In genomic region chr12:124992874-124993567, GRCh38 we compare ENCODE assay signal across 8 cellular contexts. TPM values are rescaled to one million over a fixed set of nuclear protein-coding genes. Genes with fewer than 3 reads are reported as not detected.
DNase-seq lines count a peak whose midpoint lies in the region; ATAC-seq, FAIRE-seq and TF ChIP-seq lines count a peak whose summit lies in the region.

No MANE protein-coding gene starts in this region.

- DNase-seq in HTR-8/SVneo (ENCODE audit: insufficient read length, low spot score) (peak; percentile 64), NK-92 (lab: John Stamatoyannopoulos, UW; ENCODE audit: unreplicated experiment) (peak; percentile 6), endothelial cell (ENCODE audit: low spot score) (peak; percentile 81), natural killer cell (peak; percentile 48)
- peak; percentile 92 for DNase-seq in activated CD8-positive, alpha-beta T cell treated with anti-CD3 and anti-CD28 coated beads, Interleukin-2, amount 10 ng/mL, durations not matched to agents 7 days and 5 days

- no peak overlapping the region for H3K27ac ChIP-seq in ACC112 (ENCODE audit: low read depth, low read length)

- intact Hi-C loops in natural killer cell (cut with micrococcal nuclease): loop anchor here (2.0 kb wide), 1 partner anchor 72 kb away; the partner anchor contains the start of gene AACS

- no peak for FAIRE-seq in HTR-8/SVneo (lab: Jason Lieb, UNC)

- peaks cover 15% of the 10 kb centered on the region for H3K4me1 ChIP-seq in ACC112 (ENCODE audit: control insufficient read depth, insufficient read depth, low read length, unreplicated experiment)

- H3K4me3 ChIP-seq in ACC112 (ENCODE audit: low read depth, low read length): peak overlapping the region; percentile 79

- POLR2A ChIA-PET in activated CD8-positive, alpha-beta T cell treated with anti-CD3 and anti-CD28 coated beads, Interleukin-2, amount 10 ng/mL, durations not matched to agents 7 days and 5 days (lab: Charles Lee): interaction anchor here (0.7 to 3.4 kb wide), 4 partner anchors 47 to 78 kb away, joined by 3 to 13 read pairs (median 3); partner anchors contain the start of gene UBC

- CTCF ChIA-PET in activated CD8-positive, alpha-beta T cell treated with anti-CD3 and anti-CD28 coated beads, Interleukin-2, amount 10 ng/mL, durations not matched to agents 7 days and 5 days (lab: Charles Lee): interaction anchor here (0.7 to 3.4 kb wide), 7 partner anchors 48 to 86 kb away, joined by 3 to 21 read pairs (median 4); partner anchors contain the start of gene AACS

- H2AFZ ChIP-seq in ACC112 (ENCODE audit: low read length, unreplicated experiment): peak overlapping the region; percentile 82

- peaks cover 35% of the 10 kb centered on the region for H3K4me1 Mint-ChIP-seq in activated CD8-positive, alpha-beta T cell treated with anti-CD3 and anti-CD28 coated beads, Interleukin-2, amount 10 ng/mL, durations not matched to agents 7 days and 5 days (ENCODE audit: low read depth)
- H3K4me1 Mint-ChIP-seq in endothelial cell (ENCODE audit: unreplicated experiment): peaks cover 23% of the 10 kb centered on the region
- peaks cover 35 to 41% of the 10 kb centered on the region in 2 donors for H3K4me1 Mint-ChIP-seq in natural killer cell
- H3K4me1 Mint-ChIP-seq in stimulated activated naive CD8-positive, alpha-beta T cell treated with anti-CD3 and anti-CD28 coated beads, Interleukin-15, Interleukin-2, amounts not matched to agents 100 ng/mL and 50 ng/mL, for 24 hours (ENCODE audit: low read depth): peaks cover 38% of the 10 kb centered on the region

- peak overlapping the region; percentile 84 for H3K27ac Mint-ChIP-seq in activated CD8-positive, alpha-beta T cell treated with anti-CD3 and anti-CD28 coated beads, Interleukin-2, amount 10 ng/mL, durations not matched to agents 7 days and 5 days
- H3K27ac Mint-ChIP-seq in endothelial cell (ENCODE audit: unreplicated experiment) (peak overlapping the region; percentile 32), natural killer cell (peak overlapping the region; percentile 65 to 76)
- peak overlapping the region; percentile 61 for H3K27ac Mint-ChIP-seq in stimulated activated naive CD8-positive, alpha-beta T cell treated with anti-CD3 and anti-CD28 coated beads, Interleukin-15, Interleukin-2, amounts not matched to agents 100 ng/mL and 50 ng/mL, for 24 hours

- no peaks in the 10 kb centered on the region for H3K9me3 Mint-ChIP-seq in activated CD8-positive, alpha-beta T cell treated with anti-CD3 and anti-CD28 coated beads, Interleukin-2, amount 10 ng/mL, durations not matched to agents 7 days and 5 days (ENCODE audit: insufficient read depth)
- H3K9me3 Mint-ChIP-seq in endothelial cell (ENCODE audit: unreplicated experiment) (no peaks in the 10 kb centered on the region), natural killer cell (no peaks in the 10 kb centered on the region)
- H3K9me3 Mint-ChIP-seq in stimulated activated naive CD8-positive, alpha-beta T cell treated with anti-CD3 and anti-CD28 coated beads, Interleukin-15, Interleukin-2, amounts not matched to agents 100 ng/mL and 50 ng/mL, for 24 hours: no peaks in the 10 kb centered on the region

- H3K79me2 ChIP-seq in ACC112 (ENCODE audit: control insufficient read depth, insufficient read depth, low read length, unreplicated experiment): peaks cover 17% of the 10 kb centered on the region

- H3K27me3 ChIP-seq in ACC112 (ENCODE audit: insufficient read depth, low read length): no peaks in the 10 kb centered on the region

- H3K36me3 ChIP-seq in ACC112 (ENCODE audit: insufficient read depth, low read length): no peaks in the 10 kb centered on the region

- H3K36me3 Mint-ChIP-seq in activated CD8-positive, alpha-beta T cell treated with anti-CD3 and anti-CD28 coated beads, Interleukin-2, amount 10 ng/mL, durations not matched to agents 7 days and 5 days (ENCODE audit: low read depth): peaks cover 14% of the 10 kb centered on the region
- H3K36me3 Mint-ChIP-seq in endothelial cell (ENCODE audit: low read depth, unreplicated experiment) (peaks cover 4% of the 10 kb centered on the region), natural killer cell (no peaks in the 10 kb centered on the region)
- peaks cover 19% of the 10 kb centered on the region for H3K36me3 Mint-ChIP-seq in stimulated activated naive CD8-positive, alpha-beta T cell treated with anti-CD3 and anti-CD28 coated beads, Interleukin-15, Interleukin-2, amounts not matched to agents 100 ng/mL and 50 ng/mL, for 24 hours (ENCODE audit: low read depth)

- H3K4me3 Mint-ChIP-seq in activated CD8-positive, alpha-beta T cell treated with anti-CD3 and anti-CD28 coated beads, Interleukin-2, amount 10 ng/mL, durations not matched to agents 7 days and 5 days: peak overlapping the region; percentile 78
- H3K4me3 Mint-ChIP-seq in endothelial cell (ENCODE audit: unreplicated experiment): peak overlapping the region; percentile 92
- peak overlapping the region; percentile 96 for H3K4me3 Mint-ChIP-seq in natural killer cell
- peak overlapping the region; percentile 86 for H3K4me3 Mint-ChIP-seq in stimulated activated naive CD8-positive, alpha-beta T cell treated with anti-CD3 and anti-CD28 coated beads, Interleukin-15, Interleukin-2, amounts not matched to agents 100 ng/mL and 50 ng/mL, for 24 hours

- ATAC-seq in GM18909 (IDR thresholded peaks at IDR 0.05; ENCODE audit: poor library complexity, unreplicated experiment) (peak; percentile 37), natural killer cell (peak; percentile 33 to 38 (median 35))
- ATAC-seq in activated CD8-positive, alpha-beta T cell treated with anti-CD3 and anti-CD28 coated beads, Interleukin-2, amount 10 ng/mL, durations not matched to agents 7 days and 5 days: peak; percentile 58

- H3K27me3 Mint-ChIP-seq in activated CD8-positive, alpha-beta T cell treated with anti-CD3 and anti-CD28 coated beads, Interleukin-2, amount 10 ng/mL, durations not matched to agents 7 days and 5 days (ENCODE audit: low read depth): no peaks in the 10 kb centered on the region
- peaks cover 3% of the 10 kb centered on the region for H3K27me3 Mint-ChIP-seq in endothelial cell (ENCODE audit: unreplicated experiment)
- H3K27me3 Mint-ChIP-seq in natural killer cell (ENCODE audit: low read depth in 2 of 2): no peaks in the 10 kb centered on the region
- H3K27me3 Mint-ChIP-seq in stimulated activated naive CD8-positive, alpha-beta T cell treated with anti-CD3 and anti-CD28 coated beads, Interleukin-15, Interleukin-2, amounts not matched to agents 100 ng/mL and 50 ng/mL, for 24 hours: no peaks in the 10 kb centered on the region

- peak; percentile 17 for TF ChIP-seq CTCF in endothelial cell (IDR thresholded peaks at IDR 0.05; ENCODE audit: unreplicated experiment)
- TF ChIP-seq CTCF in natural killer cell (IDR thresholded peaks at IDR 0.05): peak; percentile 54

RNA-seq across cellular contexts. Expression of gene BRI3BP, which starts 0.4 kb away (rescaled TPM):
- total RNA-seq in activated CD8-positive, alpha-beta T cell treated with anti-CD3 and anti-CD28 coated beads, Interleukin-2, amount 10 ng/mL, durations not matched to agents 7 days and 5 days: 10 to 100 TPM; 26.5 to 27.0 TPM
- total RNA-seq in endothelial cell (ENCODE audit: unreplicated experiment): 1.4 TPM
- total RNA-seq in natural killer cell: 1 to 10 TPM; 4.2 to 6.8 (median 5.4) TPM

RNA-seq across cellular contexts. Expression of gene DHX37, which starts 4.1 kb away (rescaled TPM):
- 10 to 100 TPM; 33.3 to 34.6 TPM for total RNA-seq in activated CD8-positive, alpha-beta T cell treated with anti-CD3 and anti-CD28 coated beads, Interleukin-2, amount 10 ng/mL, durations not matched to agents 7 days and 5 days
- total RNA-seq in endothelial cell (ENCODE audit: unreplicated experiment) (9.2 TPM), natural killer cell (10 to 100 TPM; 27.9 to 31.6 (median 30.1) TPM)

Comparison
In these comparisons a context has a peak if more than half of its experiments do, and no peak if none do; other contexts are left out.
1. DNase-seq: peak in every context shown above with its lines; median percentile 92 in activated CD8-positive, alpha-beta T cell treated with anti-CD3 and anti-CD28 coated beads, Interleukin-2, amount 10 ng/mL, durations not matched to agents 7 days and 5 days; 81 in endothelial cell; 64 in HTR-8/SVneo; 48 in natural killer cell; 6 in NK-92.
2. H3K27ac Mint-ChIP-seq: peak in every context shown above with its lines; median percentile 84 in activated CD8-positive, alpha-beta T cell treated with anti-CD3 and anti-CD28 coated beads, Interleukin-2, amount 10 ng/mL, durations not matched to agents 7 days and 5 days; 70 in natural killer cell; 61 in stimulated activated naive CD8-positive, alpha-beta T cell treated with anti-CD3 and anti-CD28 coated beads, Interleukin-15, Interleukin-2, amounts not matched to agents 100 ng/mL and 50 ng/mL, for 24 hours; 32 in endothelial cell.